Comparison of ENCODE assay signal across 16 cellular contexts in genomic region chr2:98932164-98932563, GRCh38. TPM values are rescaled to one million over a fixed set of nuclear protein-coding genes. Genes with fewer than 3 reads are reported as not detected.
DNase-seq lines count a peak whose midpoint lies in the region; FAIRE-seq and TF ChIP-seq lines count a peak whose summit lies in the region.
"Had no signal": no experiment of that assay in that cellular context is flagged by ENCODE, and none has a peak within 500 bp of the region (broad histone marks: within the 10 kb centered on the region; RNA-seq: fewer than 3 reads in every experiment).

No MANE protein-coding gene starts in this region.

- H3K36me3 ChIP-seq in bronchial epithelial cell (ENCODE audit: control insufficient read depth, insufficient read depth, low read length) (no peaks in the 10 kb centered on the region), SJCRH30 (no peaks in the 10 kb centered on the region), spleen (no peaks in the 10 kb centered on the region)
- H3K36me3 ChIP-seq: BLaER1 treated with 17β-estradiol and CSF1 and Interleukin-3, amounts not matched to agents 10 nM and 100 nM had no signal

- no peak overlapping the region for H3K4me3 Mint-ChIP-seq in Calu3 (ENCODE audit: low read depth, unreplicated experiment)
- H3K4me3 Mint-ChIP-seq: CD4-positive, CD25-positive, alpha-beta regulatory T cell had no signal

- intact Hi-C loops in spleen (cut with DNase I; ENCODE audit: low total_unique reads) (no loop called here), Calu3 (cut with micrococcal nuclease; ENCODE audit: unreplicated experiment) (no loop called here)

- no peaks in the 10 kb centered on the region for H3K9me3 ChIP-seq in SJCRH30 (replicated peaks)
- H3K9me3 ChIP-seq in spleen = no peaks in the 10 kb centered on the region

- H3K36me3 Mint-ChIP-seq in Calu3 (ENCODE audit: insufficient read depth, unreplicated experiment) = no peaks in the 10 kb centered on the region
- H3K36me3 Mint-ChIP-seq: CD4-positive, CD25-positive, alpha-beta regulatory T cell had no signal

- WGBS in spleen, 5 donors = 89 to 98% (median 93%) methylated on average over 8 of the region's 8 CpGs

- H3K27me3 ChIP-seq in bronchial epithelial cell (ENCODE audit: control insufficient read depth, insufficient read depth, low read length) (peaks cover 3% of the 10 kb centered on the region), SJCRH30 (no peaks in the 10 kb centered on the region), spleen (replicated peaks in 1 of 7) (peaks cover 4 to 40% (median 27%) of the 10 kb centered on the region in 7 donors)
- H3K27me3 ChIP-seq: BLaER1 treated with 17β-estradiol and CSF1 and Interleukin-3, amounts not matched to agents 10 nM and 100 nM had no signal

- no peaks in the 10 kb centered on the region for H3K9me3 Mint-ChIP-seq in Calu3 (ENCODE audit: low read depth, unreplicated experiment)
- H3K9me3 Mint-ChIP-seq: CD4-positive, CD25-positive, alpha-beta regulatory T cell had no signal

- TF ChIP-seq CTCF in bronchial epithelial cell (IDR thresholded peaks at IDR 0.05; ENCODE audit: insufficient read depth, low read length, severe bottlenecking) (no peak), spleen (IDR thresholded peaks at IDR 0.05 in 8 of 11, conservative IDR thresholded peaks at IDR 0.05 in 3 of 11) (no peak), Calu3 (IDR thresholded peaks at IDR 0.05; ENCODE audit: unreplicated experiment) (no peak)

- DNase-seq in NCI-H2081 (lab: John Stamatoyannopoulos, UW) (peak; percentile 34 to 54), NCI-H2081 treated with DMSO at 0.1 percent for 48 hours (lab: John Stamatoyannopoulos, UW) (no peak), COR-L47 (lab: John Stamatoyannopoulos, UW) (peak; percentile 53), NCI-H69 (lab: John Stamatoyannopoulos, UW) (peak; percentile 85), bronchial epithelial cell (ENCODE audit: low read depth) (peak; percentile 23), SJCRH30 (no peak), spleen (no peak), Calu3 (no peak)
- DNase-seq: ACHN; CD4-positive, CD25-positive, alpha-beta regulatory T cell; DMS79; HCEC 1CT had no signal

- no peak for TF ChIP-seq POLR2A in spleen (IDR thresholded peaks at IDR 0.05)

- peaks cover 20% of the 10 kb centered on the region for H3K27me3 Mint-ChIP-seq in Calu3 (ENCODE audit: unreplicated experiment)

- CTCF ChIA-PET in Calu3 (lab: Charles Lee) = no interaction called here

- FAIRE-seq in bronchial epithelial cell (lab: Jason Lieb, UNC) = no peak
- FAIRE-seq: GM12878, GM18507 had no signal

- no peak overlapping the region for H3K27ac Mint-ChIP-seq in Calu3 (ENCODE audit: unreplicated experiment)
- H3K27ac Mint-ChIP-seq: CD4-positive, CD25-positive, alpha-beta regulatory T cell had no signal

- H3K4me1 Mint-ChIP-seq in Calu3 (ENCODE audit: low read depth, unreplicated experiment) = peaks cover 9% of the 10 kb centered on the region

- H3K4me3 ChIP-seq in bronchial epithelial cell (ENCODE audit: low read depth, low read length) (no peak overlapping the region), SJCRH30 (no peak overlapping the region), spleen (no peak overlapping the region)
- H3K4me3 ChIP-seq: BLaER1 treated with 17β-estradiol and CSF1 and Interleukin-3, amounts not matched to agents 10 nM and 100 nM; GM12878 had no signal

- H3K4me1 ChIP-seq in SJCRH30 (no peaks in the 10 kb centered on the region), spleen (peaks cover 9 to 30% (median 19%) of the 10 kb centered on the region in 6 donors)
- H3K4me1 ChIP-seq: BLaER1 treated with 17β-estradiol and CSF1 and Interleukin-3, amounts not matched to agents 10 nM and 100 nM had no signal

- BruUV-seq in Calu3 (replicated peaks; lab: Mats Ljungman, UMichigan) = no TSS peak

- no peak overlapping the region for H3K27ac ChIP-seq in SJCRH30
- peak overlapping the region in 1 of 8 donors; percentile 27 for H3K27ac ChIP-seq in spleen
- H3K27ac ChIP-seq: BLaER1 treated with 17β-estradiol and CSF1 and Interleukin-3, amounts not matched to agents 10 nM and 100 nM; HL-60 had no signal

RNA-seq across cellular contexts. Expression of gene CRACDL, which starts 3.9 kb away (rescaled TPM):
- total RNA-seq in bronchial epithelial cell (0.26 and 1.4 TPM in 2 replicates), spleen (1 to 10 TPM; 1.0 to 5.1 (median 2.1) TPM), Calu3 (2022) (16.2 and 24.3 TPM in 2 replicates)
- total RNA-seq in SJCRH30 (2014; rRNA removed; shearing (Covaris generic)) = not detected in 2 replicates
- under 1 TPM; 0.52 to 0.77 (median 0.76) TPM for polyA plus RNA-seq in spleen

Comparison
In these comparisons a context has a peak if more than half of its experiments do, and no peak if none do; other contexts are left out.
1. DNase-seq: peak in NCI-H2081 (2 of 2), COR-L47 (single experiment), NCI-H69 (single experiment) and bronchial epithelial cell (single experiment); none in NCI-H2081 treated with DMSO at 0.1 percent for 48 hours (single experiment), SJCRH30 (0 of 2), spleen (single experiment) and Calu3 (single experiment).